In the genomic region with DNA sequence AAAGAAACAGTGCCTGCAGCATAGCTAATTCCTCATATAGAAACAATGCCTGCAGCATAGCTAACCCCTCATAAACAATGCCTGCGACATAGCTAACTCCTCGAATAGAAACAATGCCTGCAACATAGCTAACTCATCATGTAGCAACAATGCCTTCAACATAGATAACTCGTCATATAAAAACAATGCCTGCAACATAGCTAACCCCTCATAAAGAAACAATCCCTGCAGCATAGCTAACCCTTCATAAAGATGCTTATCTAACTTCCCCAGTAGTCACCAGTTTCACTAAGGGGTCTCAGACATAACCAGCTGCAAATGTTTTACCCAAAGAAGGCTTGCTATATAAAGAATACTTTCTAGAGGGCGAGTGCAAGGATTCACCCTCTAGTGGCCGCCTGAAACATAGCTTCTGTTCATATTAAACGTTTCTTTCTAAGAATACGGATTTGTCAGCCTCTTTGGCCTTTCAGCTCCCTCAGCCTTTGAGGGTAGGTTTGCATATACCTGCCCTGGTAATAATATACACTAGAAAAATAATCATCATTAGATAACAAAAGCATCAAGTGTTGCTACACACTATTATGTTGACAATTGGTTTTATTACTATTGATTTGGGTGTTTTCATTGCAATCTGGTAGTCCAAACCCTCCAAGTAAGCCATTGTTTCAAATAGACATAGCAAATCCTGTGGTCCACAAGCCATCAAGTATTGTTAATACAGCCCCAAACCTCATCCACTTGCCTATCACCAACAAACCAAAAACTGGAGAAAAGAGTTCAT, we compare ENCODE assay signal across 2 cellular contexts.
TF ChIP-seq lines count a peak whose summit lies in the region.

No MANE protein-coding gene starts in this region.

TF ChIP-seq in GM23338, 12 proteins besides CTCF, POLR2A, EP300 and RAD21 (continued from another document):
- TF ChIP-seq, protein P1, sequence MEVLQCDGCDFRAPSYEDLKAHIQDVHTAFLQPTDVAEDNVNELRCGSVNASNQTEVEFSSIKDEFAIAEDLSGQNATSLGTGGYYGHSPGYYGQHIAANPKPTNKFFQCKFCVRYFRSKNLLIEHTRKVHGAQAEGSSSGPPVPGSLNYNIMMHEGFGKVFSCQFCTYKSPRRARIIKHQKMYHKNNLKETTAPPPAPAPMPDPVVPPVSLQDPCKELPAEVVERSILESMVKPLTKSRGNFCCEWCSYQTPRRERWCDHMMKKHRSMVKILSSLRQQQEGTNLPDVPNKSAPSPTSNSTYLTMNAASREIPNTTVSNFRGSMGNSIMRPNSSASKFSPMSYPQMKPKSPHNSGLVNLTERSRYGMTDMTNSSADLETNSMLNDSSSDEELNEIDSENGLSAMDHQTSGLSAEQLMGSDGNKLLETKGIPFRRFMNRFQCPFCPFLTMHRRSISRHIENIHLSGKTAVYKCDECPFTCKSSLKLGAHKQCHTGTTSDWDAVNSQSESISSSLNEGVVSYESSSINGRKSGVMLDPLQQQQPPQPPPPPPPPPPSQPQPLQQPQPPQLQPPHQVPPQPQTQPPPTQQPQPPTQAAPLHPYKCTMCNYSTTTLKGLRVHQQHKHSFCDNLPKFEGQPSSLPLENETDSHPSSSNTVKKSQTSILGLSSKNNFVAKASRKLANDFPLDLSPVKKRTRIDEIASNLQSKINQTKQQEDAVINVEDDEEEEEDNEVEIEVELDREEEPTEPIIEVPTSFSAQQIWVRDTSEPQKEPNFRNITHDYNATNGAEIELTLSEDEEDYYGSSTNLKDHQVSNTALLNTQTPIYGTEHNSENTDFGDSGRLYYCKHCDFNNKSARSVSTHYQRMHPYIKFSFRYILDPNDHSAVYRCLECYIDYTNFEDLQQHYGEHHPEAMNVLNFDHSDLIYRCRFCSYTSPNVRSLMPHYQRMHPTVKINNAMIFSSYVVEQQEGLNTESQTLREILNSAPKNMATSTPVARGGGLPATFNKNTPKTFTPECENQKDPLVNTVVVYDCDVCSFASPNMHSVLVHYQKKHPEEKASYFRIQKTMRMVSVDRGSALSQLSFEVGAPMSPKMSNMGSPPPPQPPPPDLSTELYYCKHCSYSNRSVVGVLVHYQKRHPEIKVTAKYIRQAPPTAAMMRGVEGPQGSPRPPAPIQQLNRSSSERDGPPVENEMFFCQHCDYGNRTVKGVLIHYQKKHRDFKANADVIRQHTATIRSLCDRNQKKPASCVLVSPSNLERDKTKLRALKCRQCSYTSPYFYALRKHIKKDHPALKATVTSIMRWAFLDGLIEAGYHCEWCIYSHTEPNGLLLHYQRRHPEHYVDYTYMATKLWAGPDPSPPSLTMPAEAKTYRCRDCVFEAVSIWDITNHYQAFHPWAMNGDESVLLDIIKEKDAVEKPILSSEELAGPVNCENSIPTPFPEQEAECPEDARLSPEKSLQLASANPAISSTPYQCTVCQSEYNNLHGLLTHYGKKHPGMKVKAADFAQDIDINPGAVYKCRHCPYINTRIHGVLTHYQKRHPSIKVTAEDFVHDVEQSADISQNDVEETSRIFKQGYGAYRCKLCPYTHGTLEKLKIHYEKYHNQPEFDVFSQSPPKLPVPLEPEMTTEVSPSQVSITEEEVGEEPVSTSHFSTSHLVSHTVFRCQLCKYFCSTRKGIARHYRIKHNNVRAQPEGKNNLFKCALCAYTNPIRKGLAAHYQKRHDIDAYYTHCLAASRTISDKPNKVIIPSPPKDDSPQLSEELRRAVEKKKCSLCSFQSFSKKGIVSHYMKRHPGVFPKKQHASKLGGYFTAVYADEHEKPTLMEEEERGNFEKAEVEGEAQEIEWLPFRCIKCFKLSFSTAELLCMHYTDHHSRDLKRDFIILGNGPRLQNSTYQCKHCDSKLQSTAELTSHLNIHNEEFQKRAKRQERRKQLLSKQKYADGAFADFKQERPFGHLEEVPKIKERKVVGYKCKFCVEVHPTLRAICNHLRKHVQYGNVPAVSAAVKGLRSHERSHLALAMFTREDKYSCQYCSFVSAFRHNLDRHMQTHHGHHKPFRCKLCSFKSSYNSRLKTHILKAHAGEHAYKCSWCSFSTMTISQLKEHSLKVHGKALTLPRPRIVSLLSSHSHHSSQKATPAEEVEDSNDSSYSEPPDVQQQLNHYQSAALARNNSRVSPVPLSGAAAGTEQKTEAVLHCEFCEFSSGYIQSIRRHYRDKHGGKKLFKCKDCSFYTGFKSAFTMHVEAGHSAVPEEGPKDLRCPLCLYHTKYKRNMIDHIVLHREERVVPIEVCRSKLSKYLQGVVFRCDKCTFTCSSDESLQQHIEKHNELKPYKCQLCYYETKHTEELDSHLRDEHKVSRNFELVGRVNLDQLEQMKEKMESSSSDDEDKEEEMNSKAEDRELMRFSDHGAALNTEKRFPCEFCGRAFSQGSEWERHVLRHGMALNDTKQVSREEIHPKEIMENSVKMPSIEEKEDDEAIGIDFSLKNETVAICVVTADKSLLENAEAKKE (CRISPR knock-in tag; IDR thresholded peaks at IDR 0.05) = no peak
- TF ChIP-seq NANOG (IDR thresholded peaks at IDR 0.05; ENCODE audit: borderline replicate concordance) = no peak
- TF ChIP-seq, protein P2, sequence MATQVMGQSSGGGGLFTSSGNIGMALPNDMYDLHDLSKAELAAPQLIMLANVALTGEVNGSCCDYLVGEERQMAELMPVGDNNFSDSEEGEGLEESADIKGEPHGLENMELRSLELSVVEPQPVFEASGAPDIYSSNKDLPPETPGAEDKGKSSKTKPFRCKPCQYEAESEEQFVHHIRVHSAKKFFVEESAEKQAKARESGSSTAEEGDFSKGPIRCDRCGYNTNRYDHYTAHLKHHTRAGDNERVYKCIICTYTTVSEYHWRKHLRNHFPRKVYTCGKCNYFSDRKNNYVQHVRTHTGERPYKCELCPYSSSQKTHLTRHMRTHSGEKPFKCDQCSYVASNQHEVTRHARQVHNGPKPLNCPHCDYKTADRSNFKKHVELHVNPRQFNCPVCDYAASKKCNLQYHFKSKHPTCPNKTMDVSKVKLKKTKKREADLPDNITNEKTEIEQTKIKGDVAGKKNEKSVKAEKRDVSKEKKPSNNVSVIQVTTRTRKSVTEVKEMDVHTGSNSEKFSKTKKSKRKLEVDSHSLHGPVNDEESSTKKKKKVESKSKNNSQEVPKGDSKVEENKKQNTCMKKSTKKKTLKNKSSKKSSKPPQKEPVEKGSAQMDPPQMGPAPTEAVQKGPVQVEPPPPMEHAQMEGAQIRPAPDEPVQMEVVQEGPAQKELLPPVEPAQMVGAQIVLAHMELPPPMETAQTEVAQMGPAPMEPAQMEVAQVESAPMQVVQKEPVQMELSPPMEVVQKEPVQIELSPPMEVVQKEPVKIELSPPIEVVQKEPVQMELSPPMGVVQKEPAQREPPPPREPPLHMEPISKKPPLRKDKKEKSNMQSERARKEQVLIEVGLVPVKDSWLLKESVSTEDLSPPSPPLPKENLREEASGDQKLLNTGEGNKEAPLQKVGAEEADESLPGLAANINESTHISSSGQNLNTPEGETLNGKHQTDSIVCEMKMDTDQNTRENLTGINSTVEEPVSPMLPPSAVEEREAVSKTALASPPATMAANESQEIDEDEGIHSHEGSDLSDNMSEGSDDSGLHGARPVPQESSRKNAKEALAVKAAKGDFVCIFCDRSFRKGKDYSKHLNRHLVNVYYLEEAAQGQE (IDR thresholded peaks at IDR 0.05; ENCODE audit: unreplicated experiment) = no peak

TF ChIP-seq in liver, 16 proteins besides CTCF, POLR2A, EP300 and RAD21 (continued from another document):
- TF ChIP-seq, protein P2 (IDR thresholded peaks at IDR 0.05) = no peak
- TF ChIP-seq JUND (IDR thresholded peaks at IDR 0.05) (no peak), HNF4A (conservative IDR thresholded peaks at IDR 0.05) (no peak), NR2F2 (IDR thresholded peaks at IDR 0.05) (no peak), RXRA (IDR thresholded peaks at IDR 0.05) (no peak)
- TF ChIP-seq, protein P3, sequence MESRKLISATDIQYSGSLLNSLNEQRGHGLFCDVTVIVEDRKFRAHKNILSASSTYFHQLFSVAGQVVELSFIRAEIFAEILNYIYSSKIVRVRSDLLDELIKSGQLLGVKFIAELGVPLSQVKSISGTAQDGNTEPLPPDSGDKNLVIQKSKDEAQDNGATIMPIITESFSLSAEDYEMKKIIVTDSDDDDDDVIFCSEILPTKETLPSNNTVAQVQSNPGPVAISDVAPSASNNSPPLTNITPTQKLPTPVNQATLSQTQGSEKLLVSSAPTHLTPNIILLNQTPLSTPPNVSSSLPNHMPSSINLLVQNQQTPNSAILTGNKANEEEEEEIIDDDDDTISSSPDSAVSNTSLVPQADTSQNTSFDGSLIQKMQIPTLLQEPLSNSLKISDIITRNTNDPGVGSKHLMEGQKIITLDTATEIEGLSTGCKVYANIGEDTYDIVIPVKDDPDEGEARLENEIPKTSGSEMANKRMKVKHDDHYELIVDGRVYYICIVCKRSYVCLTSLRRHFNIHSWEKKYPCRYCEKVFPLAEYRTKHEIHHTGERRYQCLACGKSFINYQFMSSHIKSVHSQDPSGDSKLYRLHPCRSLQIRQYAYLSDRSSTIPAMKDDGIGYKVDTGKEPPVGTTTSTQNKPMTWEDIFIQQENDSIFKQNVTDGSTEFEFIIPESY (IDR thresholded peaks at IDR 0.05) = no peak
- TF ChIP-seq, protein P4, sequence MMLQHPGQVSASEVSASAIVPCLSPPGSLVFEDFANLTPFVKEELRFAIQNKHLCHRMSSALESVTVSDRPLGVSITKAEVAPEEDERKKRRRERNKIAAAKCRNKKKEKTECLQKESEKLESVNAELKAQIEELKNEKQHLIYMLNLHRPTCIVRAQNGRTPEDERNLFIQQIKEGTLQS (IDR thresholded peaks at IDR 0.05) = no peak
